5 cellular contexts compared by ENCODE assay signal in genomic region chr19:6597471-6598266, GRCh38. TPM values are rescaled to one million over a fixed set of nuclear protein-coding genes. Genes with fewer than 3 reads are reported as not detected.
"Had no signal": no experiment of that assay in that cellular context is flagged by ENCODE, and none has a peak within 500 bp of the region (broad histone marks: within the 10 kb centered on the region; RNA-seq: fewer than 3 reads in every experiment).

No MANE protein-coding gene starts in this region.

RNA-seq across cellular contexts. Expression of gene CD70, which starts 6.7 kb away (rescaled TPM):
- total RNA-seq: ascending aorta, body of pancreas, bronchial epithelial cell, IMR-90, Right ventricle myocardium inferior had no signal
